1 cellular context compared by ENCODE assay signal in the genomic region with DNA sequence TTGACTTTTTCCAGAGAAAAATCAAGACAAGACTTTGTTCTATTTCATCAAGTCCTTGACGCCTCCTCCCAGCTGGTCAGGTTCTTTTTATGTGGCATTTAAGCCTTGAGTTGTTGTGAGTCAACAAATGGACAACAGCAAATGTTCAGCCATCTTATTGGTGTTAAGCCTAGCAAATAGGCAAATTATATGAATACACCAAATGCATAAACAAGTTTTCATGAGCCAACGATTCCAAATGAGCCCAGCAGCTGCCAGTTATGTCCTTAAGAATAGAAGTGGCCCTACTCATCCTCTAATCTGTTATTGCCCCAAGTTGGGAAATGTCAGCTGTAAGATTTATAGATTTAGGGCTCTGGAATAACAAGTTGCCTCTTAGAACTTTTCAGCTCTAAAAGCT.
TF ChIP-seq lines count a peak whose summit lies in the region.

No MANE protein-coding gene starts in this region.

TF ChIP-seq in H1, 55 proteins besides CTCF, POLR2A, EP300 and RAD21 (continued from another document):
- TF ChIP-seq EZH2 (IDR thresholded peaks at IDR 0.05; ENCODE audit: low read depth, low read length, severe bottlenecking) (no peak), CHD1 (IDR thresholded peaks at IDR 0.05; ENCODE audit: low read depth, low read length) (no peak), EGR1 (IDR thresholded peaks at IDR 0.05; ENCODE audit: borderline replicate concordance, low read depth, low read length) (no peak), TCF12 (IDR thresholded peaks at IDR 0.05; ENCODE audit: low read depth, low read length) (no peak), ZNF274 (IDR thresholded peaks at IDR 0.05; ENCODE audit: borderline replicate concordance, extremely low read depth, low read length) (no peak), GABPA (IDR thresholded peaks at IDR 0.05; ENCODE audit: borderline replicate concordance, insufficient read depth, low read length) (no peak), RBBP5 (IDR thresholded peaks at IDR 0.05; ENCODE audit: borderline replicate concordance, low read depth, low read length) (no peak), SUZ12 (IDR thresholded peaks at IDR 0.05; ENCODE audit: low read length) (no peak)
TF ChIP-seq in H1: peak in this region for 0.
